Comparison of ENCODE assay signal across 23 cellular contexts in the genomic region with DNA sequence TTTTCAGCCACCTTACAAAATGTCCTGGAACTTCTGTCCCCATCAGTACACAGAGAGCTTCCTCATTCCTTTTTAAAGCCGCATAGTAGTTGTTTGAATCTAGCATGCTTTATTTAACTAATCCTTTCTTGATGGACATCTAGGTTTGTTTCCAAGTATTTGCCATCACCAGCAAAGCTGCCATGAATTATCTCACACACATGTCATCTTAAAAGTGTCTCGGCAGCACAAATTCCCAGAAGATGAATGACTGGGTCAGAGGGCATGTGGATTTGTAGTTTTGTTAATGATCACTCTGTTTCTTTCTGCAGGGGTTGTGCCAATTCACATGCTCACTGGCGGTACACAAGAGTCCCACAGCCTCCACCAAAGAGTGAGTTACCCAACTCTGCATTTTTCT.
DNase-seq lines count a peak whose midpoint lies in the region; ATAC-seq and TF ChIP-seq lines count a peak whose summit lies in the region.
"Had no signal": no experiment of that assay in that cellular context is flagged by ENCODE, and none has a peak within 500 bp of the region (broad histone marks: within the 10 kb centered on the region; RNA-seq: fewer than 3 reads in every experiment).

No MANE protein-coding gene starts in this region.

- no peak overlapping the region for H3K4me3 Mint-ChIP-seq in effector memory CD8-positive, alpha-beta T cell
- no peak overlapping the region for H3K4me3 Mint-ChIP-seq in activated naive CD4-positive, alpha-beta T cell treated with anti-CD3 and anti-CD28 coated beads for 36 hours
- H3K4me3 Mint-ChIP-seq: activated naive CD4-positive, alpha-beta T cell treated with anti-CD3 and anti-CD28 coated beads, Interleukin-2, amount 50 U/mL, for 24 hours; CD4-positive, alpha-beta T cell; GM23338; natural killer cell; T-helper 1 cell treated with Interleukin-12 subunit alpha and Interleukin-12 subunit beta and Interleukin-4 antibody, amounts not matched to agents 30 μg/mL and 1 μg/mL, for 36 hours had no signal

- H3K4me1 ChIP-seq in RWPE2 (ENCODE audit: insufficient read depth, poor library complexity, severe bottlenecking) (peaks cover 48% of the 10 kb centered on the region), prostate gland (replicated peaks) (no peaks in the 10 kb centered on the region)
- H3K4me1 ChIP-seq: Peyer's patch, vagina had no signal

- TF ChIP-seq POLR2A in prostate gland (IDR thresholded peaks at IDR 0.05) = no peak

- H3K9me3 ChIP-seq in RWPE2 (ENCODE audit: severe bottlenecking) (no peaks in the 10 kb centered on the region), prostate gland (no peaks in the 10 kb centered on the region)
- H3K9me3 ChIP-seq: esophagus squamous epithelium, Peyer's patch, vagina had no signal

- H3K27ac ChIP-seq in RWPE2 (ENCODE audit: poor library complexity, severe bottlenecking) (peak overlapping the region; percentile 99), prostate gland (peak overlapping the region; percentile 10 to 61)
- H3K27ac ChIP-seq: esophagus squamous epithelium, Peyer's patch, vagina had no signal

- H3K27ac Mint-ChIP-seq in effector memory CD8-positive, alpha-beta T cell = no peak overlapping the region
- H3K27ac Mint-ChIP-seq in activated naive CD4-positive, alpha-beta T cell treated with anti-CD3 and anti-CD28 coated beads for 36 hours = no peak overlapping the region
- H3K27ac Mint-ChIP-seq: activated naive CD4-positive, alpha-beta T cell treated with anti-CD3 and anti-CD28 coated beads, Interleukin-2, amount 50 U/mL, for 24 hours; CD4-positive, alpha-beta T cell; GM23338; natural killer cell; T-helper 1 cell treated with Interleukin-12 subunit alpha and Interleukin-12 subunit beta and Interleukin-4 antibody, amounts not matched to agents 30 μg/mL and 1 μg/mL, for 36 hours had no signal

- intact Hi-C loops in prostate gland (cut with DNase I) = no loop called here
- intact Hi-C loops in activated naive CD4-positive, alpha-beta T cell treated with anti-CD3 and anti-CD28 coated beads for 36 hours (cut with micrococcal nuclease) = no loop called here

- CTCF ChIA-PET in activated naive CD4-positive, alpha-beta T cell treated with anti-CD3 and anti-CD28 coated beads for 36 hours (lab: Charles Lee) = no interaction called here

- WGBS in prostate gland = 33% methylated on average over 3 of the region's 3 CpGs

- H3K4me3 ChIP-seq in RWPE2 (ENCODE audit: severe bottlenecking) = no peak overlapping the region
- H3K4me3 ChIP-seq in fibroblast of the aortic adventitia (ENCODE audit: low read depth, low read length) = no peak overlapping the region
- H3K4me3 ChIP-seq in prostate gland = no peak overlapping the region
- H3K4me3 ChIP-seq: esophagus squamous epithelium, GM23338, Peyer's patch, vagina had no signal

- no peaks in the 10 kb centered on the region for H3K9me3 Mint-ChIP-seq in effector memory CD8-positive, alpha-beta T cell
- H3K9me3 Mint-ChIP-seq in activated naive CD4-positive, alpha-beta T cell treated with anti-CD3 and anti-CD28 coated beads for 36 hours = no peaks in the 10 kb centered on the region
- H3K9me3 Mint-ChIP-seq: activated naive CD4-positive, alpha-beta T cell treated with anti-CD3 and anti-CD28 coated beads, Interleukin-2, amount 50 U/mL, for 24 hours; CD4-positive, alpha-beta T cell; GM23338; natural killer cell; T-helper 1 cell treated with Interleukin-12 subunit alpha and Interleukin-12 subunit beta and Interleukin-4 antibody, amounts not matched to agents 30 μg/mL and 1 μg/mL, for 36 hours had no signal

- peak; percentile 75 for DNase-seq in EH (ENCODE audit: low read depth)
- no peak for DNase-seq in RWPE2 (ENCODE audit: low spot score)
- DNase-seq in fibroblast of the aortic adventitia (ENCODE audit: low read depth) = peak; percentile 12
- peak; percentile 48 for DNase-seq in prostate gland (ENCODE audit: low spot score)
- DNase-seq in effector memory CD8-positive, alpha-beta T cell = no peak
- DNase-seq in HPDE6-E6E7 (ENCODE audit: extremely low spot score) = no peak
- DNase-seq in activated naive CD4-positive, alpha-beta T cell treated with anti-CD3 and anti-CD28 coated beads for 36 hours = no peak
- DNase-seq: activated T-cell treated with anti-CD3 and anti-CD28 coated beads, Interleukin-2, amount 50 U/mL, for 48 hours; CD4-positive, alpha-beta T cell; esophagus squamous epithelium; GDM1; glutamatergic neuron; kidney glomerular epithelial cell; natural killer cell; NCI-H1417 treated with DMSO at 0.1 percent for 48 hours; NCI-H2107; NCI-H510A; Peyer's patch had no signal

- no peak for TF ChIP-seq CTCF in RWPE2 (IDR thresholded peaks at IDR 0.05; ENCODE audit: poor library complexity, severe bottlenecking)
- TF ChIP-seq CTCF in fibroblast of the aortic adventitia (IDR thresholded peaks at IDR 0.05; ENCODE audit: insufficient read depth, low read length) = no peak
- no peak for TF ChIP-seq CTCF in prostate gland (IDR thresholded peaks at IDR 0.05)

- no peaks in the 10 kb centered on the region for H3K4me1 Mint-ChIP-seq in effector memory CD8-positive, alpha-beta T cell (ENCODE audit: low read depth in 2 of 2)
- no peaks in the 10 kb centered on the region for H3K4me1 Mint-ChIP-seq in activated naive CD4-positive, alpha-beta T cell treated with anti-CD3 and anti-CD28 coated beads for 36 hours (ENCODE audit: low read depth)
- H3K4me1 Mint-ChIP-seq: activated naive CD4-positive, alpha-beta T cell treated with anti-CD3 and anti-CD28 coated beads, Interleukin-2, amount 50 U/mL, for 24 hours; GM23338; natural killer cell had no signal

- H3K27me3 ChIP-seq in RWPE2 (ENCODE audit: insufficient read depth, poor library complexity, severe bottlenecking) (no peaks in the 10 kb centered on the region), prostate gland (replicated peaks; ENCODE audit: insufficient read depth) (no peaks in the 10 kb centered on the region)
- H3K27me3 ChIP-seq: Peyer's patch, vagina had no signal

- ATAC-seq in RWPE2 (ENCODE audit: low read depth) (no peak), GM19395 (IDR thresholded peaks at IDR 0.05; ENCODE audit: unreplicated experiment) (no peak)
- ATAC-seq in effector memory CD8-positive, alpha-beta T cell (replicated peaks) = no peak
- ATAC-seq: GM23338, natural killer cell had no signal

- H3K36me3 Mint-ChIP-seq in effector memory CD8-positive, alpha-beta T cell (ENCODE audit: insufficient read depth) = no peaks in the 10 kb centered on the region
- H3K36me3 Mint-ChIP-seq in activated naive CD4-positive, alpha-beta T cell treated with anti-CD3 and anti-CD28 coated beads for 36 hours (ENCODE audit: low read depth) = no peaks in the 10 kb centered on the region
- H3K36me3 Mint-ChIP-seq: activated naive CD4-positive, alpha-beta T cell treated with anti-CD3 and anti-CD28 coated beads, Interleukin-2, amount 50 U/mL, for 24 hours; natural killer cell had no signal

- H3K27me3 Mint-ChIP-seq in effector memory CD8-positive, alpha-beta T cell = peaks cover 32 to 61% of the 10 kb centered on the region in 2 donors
- H3K27me3 Mint-ChIP-seq in activated naive CD4-positive, alpha-beta T cell treated with anti-CD3 and anti-CD28 coated beads for 36 hours (ENCODE audit: low read depth) = no peaks in the 10 kb centered on the region
- H3K27me3 Mint-ChIP-seq: activated naive CD4-positive, alpha-beta T cell treated with anti-CD3 and anti-CD28 coated beads, Interleukin-2, amount 50 U/mL, for 24 hours; CD4-positive, alpha-beta T cell had no signal

- H3K36me3 ChIP-seq in RWPE2 (ENCODE audit: low read depth) = no peaks in the 10 kb centered on the region
- H3K36me3 ChIP-seq in prostate gland = no peaks in the 10 kb centered on the region
- H3K36me3 ChIP-seq: esophagus squamous epithelium, Peyer's patch, vagina had no signal

Comparison
In these comparisons a context has a peak if more than half of its experiments do, and no peak if none do; other contexts are left out.
1. DNase-seq: peak in EH (single experiment), fibroblast of the aortic adventitia (single experiment) and prostate gland (single experiment); none in RWPE2 (single experiment), effector memory CD8-positive, alpha-beta T cell (0 of 3), HPDE6-E6E7 (single experiment) and activated naive CD4-positive, alpha-beta T cell treated with anti-CD3 and anti-CD28 coated beads for 36 hours (single experiment).